In the genomic region with DNA sequence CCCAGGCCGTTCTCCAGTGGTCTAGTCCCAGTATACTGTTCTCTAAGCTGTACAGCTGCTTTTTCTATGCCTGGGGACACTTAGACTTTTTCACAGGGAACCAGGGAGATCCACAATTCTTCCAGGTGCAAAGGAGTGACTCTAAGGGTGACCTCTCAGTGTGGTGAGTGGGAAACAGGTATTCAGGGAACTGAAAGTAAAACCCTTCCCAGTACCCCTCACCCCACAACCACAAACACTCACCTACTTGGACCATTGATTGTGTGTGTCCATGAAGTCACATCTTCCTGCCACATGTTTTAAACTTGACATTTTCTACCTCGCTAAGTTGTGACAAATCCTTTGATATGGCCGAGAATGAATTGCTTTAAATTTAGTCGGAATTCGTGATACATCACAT, we compare ENCODE assay signal across 7 cellular contexts.
"Had no signal": no experiment of that assay in that cellular context is flagged by ENCODE, and none has a peak within 500 bp of the region (broad histone marks: within the 10 kb centered on the region; RNA-seq: fewer than 3 reads in every experiment).

No MANE protein-coding gene starts in this region.

- DNase-seq: activated T-cell treated with anti-CD3 and anti-CD28 coated beads, Interleukin-2, amount 50 U/mL, for 1 hour; caudate nucleus; colonic mucosa; heart left ventricle; stimulated activated CD4-positive, alpha-beta T cell treated with anti-CD3 and anti-CD28 coated beads, Interleukin-12 subunit alpha, Interleukin-12 subunit beta, amount 100 ng/mL, for 4 hours; stimulated activated CD4-positive, alpha-beta T cell treated with anti-CD3 and anti-CD28 coated beads, Interleukin-2, amount 100 ng/mL, for 48 hours had no signal

- H3K36me3 ChIP-seq: colonic mucosa, heart left ventricle had no signal

- H3K27ac ChIP-seq: colonic mucosa, heart left ventricle had no signal

- H3K9me3 ChIP-seq: colonic mucosa had no signal

- H3K4me3 ChIP-seq: colonic mucosa, heart left ventricle had no signal

- ATAC-seq: heart left ventricle, left lobe of liver had no signal

- H3K27me3 ChIP-seq: colonic mucosa, heart left ventricle had no signal

- H3K4me1 ChIP-seq: colonic mucosa had no signal
